ENCODE assay signal across 8 cellular contexts in genomic region chr12:24742378-24742777, GRCh38.
DNase-seq lines count a peak whose midpoint lies in the region; ATAC-seq, FAIRE-seq and TF ChIP-seq lines count a peak whose summit lies in the region.

No MANE protein-coding gene starts in this region.

- H3K9me3 Mint-ChIP-seq in CD4-positive, CD25-positive, alpha-beta regulatory T cell: peaks cover 0 to 1% (median 0%) of the 10 kb centered on the region in 7 donors

- no peaks in the 10 kb centered on the region for H3K79me2 ChIP-seq in K562 (ENCODE audit: control insufficient read depth, insufficient read depth, low read length)

- peak overlapping the region in 1 of 3 donors; percentile 48 for H3K27ac Mint-ChIP-seq in CD4-positive, CD25-positive, alpha-beta regulatory T cell

- no TSS peak for BruUV-seq in K562 (replicated peaks; lab: Mats Ljungman, UMichigan)

- no peak overlapping the region for H3K4me3 Mint-ChIP-seq in CD4-positive, CD25-positive, alpha-beta regulatory T cell

- H3K27me3 ChIP-seq in CD4-positive, CD25-positive, alpha-beta regulatory T cell (ENCODE audit: control insufficient read depth, insufficient read depth, low read length): no peaks in the 10 kb centered on the region
- H3K27me3 ChIP-seq in K562 (ENCODE audit: control insufficient read depth in 2 of 2, insufficient read depth in 2 of 2, low read length in 2 of 2) (no peaks in the 10 kb centered on the region), upper lobe of left lung (no peaks in the 10 kb centered on the region)

- POLR2A ChIA-PET in K562 (lab: Yijun Ruan, JAX): no interaction called here

- TF ChIP-seq POLR2A in K562 (conservative IDR thresholded peaks at IDR 0.05) (no peak), upper lobe of left lung (IDR thresholded peaks at IDR 0.05) (no peak)

- H3K27ac ChIP-seq in CD4-positive, CD25-positive, alpha-beta regulatory T cell (ENCODE audit: insufficient read depth, low read length, poor library complexity, severe bottlenecking): no peak overlapping the region
- H3K27ac ChIP-seq in K562 (ENCODE audit: extremely low read depth, low read depth, low read length) (no peak overlapping the region), upper lobe of left lung (no peak overlapping the region)

- intact Hi-C loops in K562 (cut with micrococcal nuclease): no loop called here

- CTCF ChIA-PET in K562 (lab: Yijun Ruan, JAX; ENCODE audit: low intra/inter-chr PET ratio): no interaction called here

- peak overlapping the region; percentile 34 for H2AFZ ChIP-seq in K562 (ENCODE audit: low read depth, low read length)

- peak; percentile 19 for FAIRE-seq in K562 (lab: Jason Lieb, UNC)

- no peak for TF ChIP-seq RAD21 in K562 (CRISPR knock-in tag; conservative IDR thresholded peaks at IDR 0.05 in 1 of 2, IDR thresholded peaks at IDR 0.05 in 1 of 2)

- peak; percentile 18 to 43 for ATAC-seq in CD4-positive, CD25-positive, alpha-beta regulatory T cell (ENCODE audit: low read depth in 2 of 2)
- ATAC-seq in GM19452 (IDR thresholded peaks at IDR 0.05; ENCODE audit: unreplicated experiment) (peak; percentile 89), HG03378 (IDR thresholded peaks at IDR 0.05; ENCODE audit: unreplicated experiment) (peak; percentile 85), K562 (peak; percentile 43; the same call in 2 of the 3 replicates), upper lobe of left lung (ENCODE audit: low FRiP score in 2 of 2) (peak; percentile 51 to 79)

- no peaks in the 10 kb centered on the region for H3K4me1 ChIP-seq in CD4-positive, CD25-positive, alpha-beta regulatory T cell (ENCODE audit: control insufficient read depth, insufficient read depth, low read length, poor library complexity, severe bottlenecking)
- peaks cover 12 to 17% of the 10 kb centered on the region in 2 experiments; a peak in 4 of 5 replicates for H3K4me1 ChIP-seq in K562 (replicated peaks in 1 of 2; ENCODE audit: control insufficient read depth in 2 of 2, insufficient read depth in 2 of 2, low read length in 2 of 2)
- peaks cover 0 to 11% (median 0%) of the 10 kb centered on the region in 4 donors for H3K4me1 ChIP-seq in upper lobe of left lung

- WGBS in K562 (ENCODE audit: insufficient coverage, low coverage, missing lambda C conversion rate): 51% methylated on average over 5 of the region's 5 CpGs
- 56 to 57% methylated on average over 5 of the region's 5 CpGs for WGBS in upper lobe of left lung, 2 donors

- no peak for TF ChIP-seq EP300 in K562 (IDR thresholded peaks at IDR 0.05; ENCODE audit: low read length)
- no peak for TF ChIP-seq EP300 in upper lobe of left lung (IDR thresholded peaks at IDR 0.05)

- H3K9me1 ChIP-seq in K562 (ENCODE audit: control insufficient read depth, insufficient read depth, low read length): no peaks in the 10 kb centered on the region

- peaks cover 9% of the 10 kb centered on the region for H3K27me3 Mint-ChIP-seq in CD4-positive, CD25-positive, alpha-beta regulatory T cell

- no peak overlapping the region for H3K4me2 ChIP-seq in K562 (ENCODE audit: insufficient read depth, low read length)

- no peaks in the 10 kb centered on the region for H4K20me1 ChIP-seq in K562 (replicated peaks; ENCODE audit: control insufficient read depth, insufficient read depth, low read length)

- in situ Hi-C loops in K562 (cut with MboI): no loop called here

- H3K4me1 Mint-ChIP-seq in CD4-positive, CD25-positive, alpha-beta regulatory T cell: peaks cover 0 to 11% (median 4%) of the 10 kb centered on the region in 4 donors

- H3K36me3 Mint-ChIP-seq in CD4-positive, CD25-positive, alpha-beta regulatory T cell: no peaks in the 10 kb centered on the region

- H3K4me3 ChIP-seq in CD4-positive, CD25-positive, alpha-beta regulatory T cell (ENCODE audit: low read depth, low read length): no peak overlapping the region
- H3K4me3 ChIP-seq in K562 (no peak overlapping the region), upper lobe of left lung (no peak overlapping the region)

- no peaks in the 10 kb centered on the region for H3K9me3 ChIP-seq in CD4-positive, CD25-positive, alpha-beta regulatory T cell (ENCODE audit: control insufficient read depth in 2 of 2, low read length in 2 of 2)
- H3K9me3 ChIP-seq in K562 (replicated peaks; ENCODE audit: control insufficient read depth, insufficient read depth, low read depth, low read length) (no peaks in the 10 kb centered on the region), upper lobe of left lung (no peaks in the 10 kb centered on the region)

- H3K9ac ChIP-seq in K562 (ENCODE audit: insufficient read depth in 1 of 2, low read depth in 2 of 2, low read length in 2 of 2): no peak overlapping the region

- DNase-seq in CD4-positive, CD25-positive, alpha-beta regulatory T cell: no peak
- DNase-seq in K562 (ENCODE audit: extremely low read depth in 1 of 4, low spot score in 3 of 4) (peak in 2 of 4 experiments; percentile 15 to 33), upper lobe of left lung (peak in 1 of 2 donors; percentile 55), COLO829 (ENCODE audit: low spot score) (no peak), NCI-H187 treated with DMSO at 0.1 percent for 48 hours (lab: John Stamatoyannopoulos, UW) (no peak), NCI-H1105 treated with DMSO at 0.1 percent for 48 hours (lab: John Stamatoyannopoulos, UW) (no peak)

- no peaks in the 10 kb centered on the region for H3K36me3 ChIP-seq in CD4-positive, CD25-positive, alpha-beta regulatory T cell (ENCODE audit: control insufficient read depth, insufficient read depth, low read length)
- H3K36me3 ChIP-seq in K562 (ENCODE audit: control insufficient read depth, insufficient read depth, low read length) (no peaks in the 10 kb centered on the region), upper lobe of left lung (no peaks in the 10 kb centered on the region)

- TF ChIP-seq CTCF in K562 (IDR thresholded peaks at IDR 0.05 in 2 of 3, conservative IDR thresholded peaks at IDR 0.05 in 1 of 3; ENCODE audit: insufficient read depth in 2 of 3, low read depth in 1 of 3, low read length in 3 of 3) (no peak), upper lobe of left lung (IDR thresholded peaks at IDR 0.05) (no peak)

TF ChIP-seq in K562, 482 proteins besides CTCF, POLR2A, EP300 and RAD21:
- TF ChIP-seq CEBPG (CRISPR knock-in tag; IDR thresholded peaks at IDR 0.05) (no peak), CEBPG (tag; conservative IDR thresholded peaks at IDR 0.05 in 1 of 2, IDR thresholded peaks at IDR 0.05 in 1 of 2) (no peak), ERF (CRISPR knock-in tag; IDR thresholded peaks at IDR 0.05) (no peak), ILK (tag; IDR thresholded peaks at IDR 0.05; ENCODE audit: borderline replicate concordance, low read depth) (no peak), LEF1 (IDR thresholded peaks at IDR 0.05) (no peak), PRDM10 (IDR thresholded peaks at IDR 0.05; ENCODE audit: partially characterized antibody) (no peak), ZNF695 (CRISPR knock-in tag; IDR thresholded peaks at IDR 0.05) (no peak), FOXJ2 (tag; IDR thresholded peaks at IDR 0.05) (no peak), PCBP2 (IDR thresholded peaks at IDR 0.05; ENCODE audit: low read depth, low read length, poor library complexity, severe bottlenecking) (no peak), ELK1 (CRISPR knock-in tag; IDR thresholded peaks at IDR 0.05) (no peak), L3MBTL2 (IDR thresholded peaks at IDR 0.05) (no peak)
TF ChIP-seq in K562: peak in this region for 0.

Comparison
In these comparisons a context has a peak if more than half of its experiments do, and no peak if none do; other contexts are left out.
1. ATAC-seq: peak in every context shown above with its lines; median percentile 89 in GM19452; 85 in HG03378; 65 in upper lobe of left lung; 43 in K562; 30 in CD4-positive, CD25-positive, alpha-beta regulatory T cell.